In genomic region chr15:81170504-81170903, GRCh38 we compare ENCODE assay signal across 20 cellular contexts. TPM values are rescaled to one million over a fixed set of nuclear protein-coding genes. Genes with fewer than 3 reads are reported as not detected.
"Had no signal": no experiment of that assay in that cellular context is flagged by ENCODE, and none has a peak within 500 bp of the region (broad histone marks: within the 10 kb centered on the region; RNA-seq: fewer than 3 reads in every experiment).

No MANE protein-coding gene starts in this region.

- DNase-seq: activated CD4-positive, alpha-beta T cell treated with anti-CD3 and anti-CD28 coated beads for 36 hours; activated CD8-positive, alpha-beta memory T cell treated with anti-CD3 and anti-CD28 coated beads, Interleukin-2, amount 50 U/mL, for 4 hours; activated CD8-positive, alpha-beta T cell treated with anti-CD3 and anti-CD28 coated beads for 36 hours; activated gamma-delta T cell treated with Interleukin-2 at 50 U/mL for 16 hours; activated naive CD8-positive, alpha-beta T cell treated with anti-CD3 and anti-CD28 coated beads, Interleukin-2, amount 10 ng/mL, durations not matched to agents 7 days and 5 days; activated T-cell treated with anti-CD3 and anti-CD28 coated beads, Interleukin-2, amount 50 U/mL, for 72 hours; aorta; dorsolateral prefrontal cortex; heart left ventricle; islet precursor cell; left lung; mesenchymal stem cell; nucleus accumbens; stimulated activated CD4-positive, alpha-beta T cell treated with anti-CD3 and anti-CD28 coated beads, Interleukin-12 subunit alpha, Interleukin-12 subunit beta, amount 100 ng/mL, for 4 hours; stimulated activated naive CD4-positive, alpha-beta T cell; trophoblast cell; WERI-Rb-1 had no signal

- H3K4me3 ChIP-seq: breast epithelium, dorsolateral prefrontal cortex, heart left ventricle, left lung, prostate gland had no signal

- H3K4me1 ChIP-seq: breast epithelium, prostate gland had no signal

- ATAC-seq: activated CD4-positive, alpha-beta T cell treated with anti-CD3 and anti-CD28 coated beads for 36 hours; activated CD8-positive, alpha-beta T cell treated with anti-CD3 and anti-CD28 coated beads for 36 hours; activated T-cell treated with anti-CD3 and anti-CD28 coated beads, Interleukin-2, amount 50 U/mL, for 72 hours; left lung; natural killer cell treated with Interleukin-12 subunit alpha and Interleukin-12 subunit beta and Interleukin-15 and Interleukin-18, amount 100 ng/mL, for 72 hours had no signal

- H3K36me3 ChIP-seq: breast epithelium, heart left ventricle, left lung, prostate gland, WERI-Rb-1 had no signal

- H3K27me3 ChIP-seq: breast epithelium, heart left ventricle, left lung had no signal

- H3K9me3 ChIP-seq: breast epithelium, heart left ventricle, left lung, prostate gland had no signal

- H3K27ac ChIP-seq: breast epithelium, dorsolateral prefrontal cortex, left lung, prostate gland, WERI-Rb-1 had no signal

RNA-seq across cellular contexts. Expression of gene CFAP161, which starts 36.4 kb away (rescaled TPM):
- total RNA-seq: activated CD4-positive, alpha-beta T cell treated with anti-CD3 and anti-CD28 coated beads for 36 hours; activated CD8-positive, alpha-beta T cell treated with anti-CD3 and anti-CD28 coated beads for 36 hours; activated naive CD8-positive, alpha-beta T cell treated with anti-CD3 and anti-CD28 coated beads, Interleukin-2, amount 10 ng/mL, durations not matched to agents 7 days and 5 days; natural killer cell treated with Interleukin-12 subunit alpha and Interleukin-12 subunit beta and Interleukin-15 and Interleukin-18, amount 100 ng/mL, for 72 hours had no signal
- polyA plus RNA-seq: aorta had no signal
